Comparison of ENCODE assay signal across 1 cellular context in genomic region chr1:113763651-113764050, GRCh38.
TF ChIP-seq lines count a peak whose summit lies in the region.

No MANE protein-coding gene starts in this region.

TF ChIP-seq in SK-N-SH, 30 proteins besides CTCF, POLR2A, EP300 and RAD21 (continued from another document):
- TF ChIP-seq USF2 (IDR thresholded peaks at IDR 0.05; ENCODE audit: borderline replicate concordance, low read depth, low read length) (no peak), CHD2 (IDR thresholded peaks at IDR 0.05; ENCODE audit: low read length, partially characterized antibody) (no peak), IRF3 (IDR thresholded peaks at IDR 0.05; ENCODE audit: low read depth, low read length) (no peak), ELF1 (IDR thresholded peaks at IDR 0.05) (no peak), MXI1 (IDR thresholded peaks at IDR 0.05; ENCODE audit: low read depth, low read length) (no peak), TCF12 (IDR thresholded peaks at IDR 0.05) (no peak), FOSL2 (IDR thresholded peaks at IDR 0.05; ENCODE audit: borderline replicate concordance, low read depth) (no peak), FOXJ3 (CRISPR knock-in tag; IDR thresholded peaks at IDR 0.05) (no peak)
- TF ChIP-seq, protein P1, sequence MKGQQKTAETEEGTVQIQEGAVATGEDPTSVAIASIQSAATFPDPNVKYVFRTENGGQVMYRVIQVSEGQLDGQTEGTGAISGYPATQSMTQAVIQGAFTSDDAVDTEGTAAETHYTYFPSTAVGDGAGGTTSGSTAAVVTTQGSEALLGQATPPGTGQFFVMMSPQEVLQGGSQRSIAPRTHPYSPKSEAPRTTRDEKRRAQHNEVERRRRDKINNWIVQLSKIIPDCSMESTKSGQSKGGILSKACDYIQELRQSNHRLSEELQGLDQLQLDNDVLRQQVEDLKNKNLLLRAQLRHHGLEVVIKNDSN (IDR thresholded peaks at IDR 0.05; ENCODE audit: borderline replicate concordance, low read depth), result no peak
